In genomic region chr19:48646192-48646911, GRCh38 we compare ENCODE assay signal across 1 cellular context.
A peak's percentile ranks its signal among the peaks of the same experiment; 100 is the strongest.
TF ChIP-seq lines count a peak whose summit lies in the region.

No MANE protein-coding gene starts in this region.

TF ChIP-seq in HepG2, 621 proteins besides CTCF, POLR2A, EP300 and RAD21 (continued from another document and continues in another):
- TF ChIP-seq ZNF646 (CRISPR knock-in tag; IDR thresholded peaks at IDR 0.05), result no peak
- TF ChIP-seq NKX3-1 (CRISPR knock-in tag; IDR thresholded peaks at IDR 0.05), result no peak
- TF ChIP-seq ZNF510 (CRISPR knock-in tag; IDR thresholded peaks at IDR 0.05; ENCODE audit: low read depth), result no peak
- no peak for TF ChIP-seq ZNF737 (CRISPR knock-in tag; IDR thresholded peaks at IDR 0.05; ENCODE audit: borderline replicate concordance)
- TF ChIP-seq CREBL2 (CRISPR knock-in tag; IDR thresholded peaks at IDR 0.05; ENCODE audit: borderline replicate concordance), result 0 out of 2 replicates have a peak, but pooled peaks have one; percentile 30
- TF ChIP-seq MXD1 (CRISPR knock-in tag; IDR thresholded peaks at IDR 0.05), result no peak
- TF ChIP-seq ZNF674 (CRISPR knock-in tag; IDR thresholded peaks at IDR 0.05; ENCODE audit: low read depth), result no peak
- TF ChIP-seq CC2D1A (CRISPR knock-in tag; IDR thresholded peaks at IDR 0.05), result no peak
- TF ChIP-seq ZNF770 (CRISPR knock-in tag; IDR thresholded peaks at IDR 0.05), result 0 out of 2 replicates have a peak, but pooled peaks have one; percentile 10
- no peak for TF ChIP-seq ATF6 (CRISPR knock-in tag; conservative IDR thresholded peaks at IDR 0.05)
- TF ChIP-seq ZBTB3 (CRISPR knock-in tag; IDR thresholded peaks at IDR 0.05; ENCODE audit: borderline replicate concordance, low read depth), result no peak
- TF ChIP-seq KLF6 (CRISPR knock-in tag; IDR thresholded peaks at IDR 0.05), result 0 out of 2 replicates have a peak, but pooled peaks have one; percentile 56
- TF ChIP-seq TFE3 (CRISPR knock-in tag; IDR thresholded peaks at IDR 0.05), result 0 out of 2 replicates have a peak, but pooled peaks have one; percentile 13
- TF ChIP-seq MIER3 (CRISPR knock-in tag; IDR thresholded peaks at IDR 0.05; ENCODE audit: borderline replicate concordance), result peak; percentile 50; the same call in 1 of the 2 replicates
- 0 out of 2 replicates have a peak, but pooled peaks have one; percentile 20 for TF ChIP-seq ZNF780A (CRISPR knock-in tag; IDR thresholded peaks at IDR 0.05)
- TF ChIP-seq TBX3 (IDR thresholded peaks at IDR 0.05; ENCODE audit: borderline replicate concordance), result no peak
- no peak for TF ChIP-seq ZFP41 (CRISPR knock-in tag; IDR thresholded peaks at IDR 0.05; ENCODE audit: borderline replicate concordance)
- TF ChIP-seq ZFP62 (CRISPR knock-in tag; IDR thresholded peaks at IDR 0.05), result no peak
- no peak for TF ChIP-seq ZSCAN9 (CRISPR knock-in tag; IDR thresholded peaks at IDR 0.05; ENCODE audit: borderline replicate concordance)
- no peak for TF ChIP-seq ZNF766 (CRISPR knock-in tag; IDR thresholded peaks at IDR 0.05; ENCODE audit: borderline replicate concordance)
- TF ChIP-seq MTF1 (CRISPR knock-in tag; IDR thresholded peaks at IDR 0.05), result no peak
- no peak for TF ChIP-seq RARA (CRISPR knock-in tag; IDR thresholded peaks at IDR 0.05)
- TF ChIP-seq TEF (CRISPR knock-in tag; IDR thresholded peaks at IDR 0.05), result no peak
- no peak for TF ChIP-seq SKIL (CRISPR knock-in tag; IDR thresholded peaks at IDR 0.05; ENCODE audit: borderline replicate concordance)
- TF ChIP-seq ZNF512B (CRISPR knock-in tag; IDR thresholded peaks at IDR 0.05; ENCODE audit: borderline replicate concordance), result no peak
- TF ChIP-seq GPBP1L1 (CRISPR knock-in tag; IDR thresholded peaks at IDR 0.05), result no peak
- TF ChIP-seq GATA4 (IDR thresholded peaks at IDR 0.05; ENCODE audit: borderline replicate concordance, low read depth), result no peak
- TF ChIP-seq ARNT2 (CRISPR knock-in tag; IDR thresholded peaks at IDR 0.05; ENCODE audit: low read depth), result no peak
- no peak for TF ChIP-seq PRDM4 (CRISPR knock-in tag; IDR thresholded peaks at IDR 0.05; ENCODE audit: borderline replicate concordance)
- no peak for TF ChIP-seq SMAD9 (CRISPR knock-in tag; IDR thresholded peaks at IDR 0.05)
- TF ChIP-seq CAMTA2 (CRISPR knock-in tag; IDR thresholded peaks at IDR 0.05; ENCODE audit: borderline replicate concordance), result no peak
- TF ChIP-seq SNAI1 (CRISPR knock-in tag; IDR thresholded peaks at IDR 0.05; ENCODE audit: borderline replicate concordance), result no peak
- TF ChIP-seq AKAP8 (CRISPR knock-in tag; IDR thresholded peaks at IDR 0.05), result no peak
